In genomic region chr4:157045507-157046127, GRCh38 we compare ENCODE assay signal across 8 cellular contexts. TPM values are rescaled to one million over a fixed set of nuclear protein-coding genes. Genes with fewer than 3 reads are reported as not detected.
DNase-seq lines count a peak whose midpoint lies in the region; ATAC-seq and TF ChIP-seq lines count a peak whose summit lies in the region.

No MANE protein-coding gene starts in this region.

- POLR2A ChIA-PET in CD8-positive, alpha-beta memory T cell (lab: Charles Lee) = no interaction called here

- H3K4me1 Mint-ChIP-seq in CD8-positive, alpha-beta memory T cell = no peaks in the 10 kb centered on the region

- H3K4ac ChIP-seq in neuronal stem cell (ENCODE audit: low read length) = no peak overlapping the region

- no peak overlapping the region for H4K8ac ChIP-seq in neuronal stem cell (ENCODE audit: low read depth, low read length)

- H3K23ac ChIP-seq in neuronal stem cell (ENCODE audit: low read depth, low read length, poor library complexity) = no peak overlapping the region

- no CpG with 5 or more reads among the region's 2 CpGs for WGBS in neuronal stem cell (ENCODE audit: extremely low coverage in 2 of 2, insufficient read length in 2 of 2, insufficient replicate concordance in 1 of 2), 2 donors

- DNase-seq in DMS114 treated with DMSO at 0.1 percent for 48 hours (lab: John Stamatoyannopoulos, UW; ENCODE audit: unreplicated experiment) (peak; percentile 9), HPDE6-E6E7 (ENCODE audit: extremely low spot score) (peak; percentile 62), Peyer's patch (peak in 1 of 3 donors; percentile 48), neuronal stem cell (ENCODE audit: low spot score) (peak; percentile 17), germinal center (ENCODE audit: low spot score) (no peak)
- no peak for DNase-seq in CD8-positive, alpha-beta memory T cell

- H3K27me3 ChIP-seq in Peyer's patch (no peaks in the 10 kb centered on the region), neuronal stem cell (ENCODE audit: control insufficient read depth in 3 of 3, insufficient read depth in 3 of 3, low read depth in 1 of 3, low read length in 3 of 3) (no peaks in the 10 kb centered on the region)
- H3K27me3 ChIP-seq in CD8-positive, alpha-beta memory T cell (ENCODE audit: insufficient read depth, low read length, poor library complexity, severe bottlenecking) = no peaks in the 10 kb centered on the region

- no peak overlapping the region for H3K14ac ChIP-seq in neuronal stem cell (ENCODE audit: low read length)

- H3K79me1 ChIP-seq in neuronal stem cell (ENCODE audit: low read depth, low read length) = no peaks in the 10 kb centered on the region

- TF ChIP-seq POLR2A in Peyer's patch (IDR thresholded peaks at IDR 0.05) = no peak

- no peak overlapping the region for H3K18ac ChIP-seq in neuronal stem cell (ENCODE audit: low read length)

- H3K27me3 Mint-ChIP-seq in CD8-positive, alpha-beta memory T cell = no peaks in the 10 kb centered on the region

- H4K91ac ChIP-seq in neuronal stem cell (ENCODE audit: low read depth, low read length, poor library complexity) = no peak overlapping the region

- H3K4me1 ChIP-seq in Peyer's patch = no peaks in the 10 kb centered on the region
- peaks cover 0 to 2% of the 10 kb centered on the region in 2 donors for H3K4me1 ChIP-seq in neuronal stem cell (ENCODE audit: control insufficient read depth in 2 of 2, insufficient read depth in 1 of 2, low read depth in 1 of 2, low read length in 2 of 2)
- H3K4me1 ChIP-seq in CD8-positive, alpha-beta memory T cell (ENCODE audit: insufficient read depth, low read length) = no peaks in the 10 kb centered on the region

- H3K9me3 Mint-ChIP-seq in CD8-positive, alpha-beta memory T cell = peaks cover 0 to 7% (median 0%) of the 10 kb centered on the region in 5 donors

- no peak overlapping the region for H3K4me3 ChIP-seq in Peyer's patch
- H3K4me3 ChIP-seq in neuronal stem cell (ENCODE audit: low read length in 2 of 2) = no peak overlapping the region
- no peak overlapping the region for H3K4me3 ChIP-seq in CD8-positive, alpha-beta memory T cell (ENCODE audit: low read length)

- H2AK5ac ChIP-seq in neuronal stem cell (ENCODE audit: low read depth, low read length) = no peak overlapping the region

- H3K4me3 Mint-ChIP-seq in CD8-positive, alpha-beta memory T cell = no peak overlapping the region

- no peaks in the 10 kb centered on the region for H3K36me3 ChIP-seq in Peyer's patch
- H3K36me3 ChIP-seq in neuronal stem cell (replicated peaks in 1 of 2; ENCODE audit: control insufficient read depth in 2 of 2, insufficient read depth in 2 of 2, low read length in 2 of 2) = no peaks in the 10 kb centered on the region
- no peaks in the 10 kb centered on the region for H3K36me3 ChIP-seq in CD8-positive, alpha-beta memory T cell (ENCODE audit: insufficient read depth, low read length)

- H3K4me2 ChIP-seq in neuronal stem cell (ENCODE audit: insufficient read depth, low read length, poor library complexity, severe bottlenecking) = no peak overlapping the region

- ATAC-seq in GM19452 (IDR thresholded peaks at IDR 0.05; ENCODE audit: unreplicated experiment) (peak; percentile 67), esophagus mucosa (peak; percentile 79)

- no peak overlapping the region for H2BK120ac ChIP-seq in neuronal stem cell (ENCODE audit: low read depth, low read length)

- H3K27ac ChIP-seq in Peyer's patch (no peak overlapping the region), neuronal stem cell (replicated peaks; ENCODE audit: low read length) (no peak overlapping the region)
- no peak overlapping the region for H3K27ac ChIP-seq in CD8-positive, alpha-beta memory T cell (ENCODE audit: low read depth, low read length)

- no peaks in the 10 kb centered on the region for H3K36me3 Mint-ChIP-seq in CD8-positive, alpha-beta memory T cell

- no peaks in the 10 kb centered on the region for H3K9me3 ChIP-seq in Peyer's patch
- no peaks in the 10 kb centered on the region for H3K9me3 ChIP-seq in neuronal stem cell (replicated peaks in 1 of 2; ENCODE audit: control insufficient read depth in 2 of 2, insufficient read depth in 1 of 2, low read depth in 1 of 2, low read length in 2 of 2)
- H3K9me3 ChIP-seq in CD8-positive, alpha-beta memory T cell (ENCODE audit: low read length) = no peaks in the 10 kb centered on the region

- H3K27ac Mint-ChIP-seq in CD8-positive, alpha-beta memory T cell = no peak overlapping the region

- TF ChIP-seq CTCF in Peyer's patch (IDR thresholded peaks at IDR 0.05) = peak in 4 of 6 experiments; percentile 39 to 77 (median 74)

- H2BK15ac ChIP-seq in neuronal stem cell (ENCODE audit: low read length) = no peak overlapping the region

- no peak overlapping the region for H2AFZ ChIP-seq in neuronal stem cell (ENCODE audit: low read length)

- H2BK12ac ChIP-seq in neuronal stem cell (ENCODE audit: low read length) = no peak overlapping the region

- CTCF ChIA-PET in CD8-positive, alpha-beta memory T cell (lab: Charles Lee) = no interaction called here

- H3K9ac ChIP-seq in neuronal stem cell (ENCODE audit: low read depth, low read length, poor library complexity) = no peak overlapping the region

- H2BK5ac ChIP-seq in neuronal stem cell (ENCODE audit: low read length) = no peak overlapping the region

RNA-seq across cellular contexts. Expression of gene GLRB, which starts 30.3 kb away (rescaled TPM):
- under 1 TPM in 1 of 4 donors, not detected in 3; 0.27 TPM for total RNA-seq in Peyer's patch
- not detected for total RNA-seq in esophagus mucosa
- 2.9 TPM for polyA plus RNA-seq in neuronal stem cell (2013, experiment 1 of 2)
- polyA plus RNA-seq in neuronal stem cell (2013, experiment 2 of 2) = 3.2 TPM
- total RNA-seq in CD8-positive, alpha-beta memory T cell = not detected
- not detected for polyA plus RNA-seq in CD8-positive, alpha-beta memory T cell

Comparison
In these comparisons a context has a peak if more than half of its experiments do, and no peak if none do; other contexts are left out.
1. DNase-seq: peak in DMS114 treated with DMSO at 0.1 percent for 48 hours (single experiment), HPDE6-E6E7 (single experiment) and neuronal stem cell (single experiment); none in germinal center (single experiment) and CD8-positive, alpha-beta memory T cell (0 of 5).